In the genomic region with DNA sequence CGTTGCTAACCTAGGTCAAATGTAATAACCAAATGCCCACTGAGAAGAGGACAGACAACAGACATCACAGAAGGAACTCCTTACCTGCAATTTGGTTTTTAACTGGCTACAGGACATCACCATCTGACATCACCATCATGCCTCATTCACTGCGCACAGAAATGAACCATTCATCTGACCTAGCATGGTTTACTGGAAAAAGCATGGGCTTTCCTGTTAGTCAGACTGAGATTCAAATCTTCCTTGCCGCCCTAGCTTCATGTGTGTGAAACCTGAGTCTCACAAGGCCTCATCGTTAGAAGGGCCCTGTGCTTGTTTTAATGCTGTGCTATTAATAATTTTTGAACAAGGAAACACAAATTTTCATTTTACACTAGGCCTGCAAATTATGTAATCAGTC, we compare ENCODE assay signal across 1 cellular context.
TF ChIP-seq lines count a peak whose summit lies in the region.

No MANE protein-coding gene starts in this region.

TF ChIP-seq in IMR-90, 13 proteins besides CTCF, POLR2A, EP300 and RAD21:
- TF ChIP-seq MAZ (IDR thresholded peaks at IDR 0.05; ENCODE audit: borderline replicate concordance, low read depth, low read length) (no peak), CHD1 (IDR thresholded peaks at IDR 0.05; ENCODE audit: low read depth, low read length) (no peak), FOS (IDR thresholded peaks at IDR 0.05; ENCODE audit: low read depth, low read length) (no peak), SMC3 (IDR thresholded peaks at IDR 0.05; ENCODE audit: low read depth, low read length) (no peak), RCOR1 (IDR thresholded peaks at IDR 0.05; ENCODE audit: insufficient replicate concordance, low read length) (no peak), MAFK (IDR thresholded peaks at IDR 0.05; ENCODE audit: low read depth, low read length) (no peak)
- TF ChIP-seq, protein P1, sequence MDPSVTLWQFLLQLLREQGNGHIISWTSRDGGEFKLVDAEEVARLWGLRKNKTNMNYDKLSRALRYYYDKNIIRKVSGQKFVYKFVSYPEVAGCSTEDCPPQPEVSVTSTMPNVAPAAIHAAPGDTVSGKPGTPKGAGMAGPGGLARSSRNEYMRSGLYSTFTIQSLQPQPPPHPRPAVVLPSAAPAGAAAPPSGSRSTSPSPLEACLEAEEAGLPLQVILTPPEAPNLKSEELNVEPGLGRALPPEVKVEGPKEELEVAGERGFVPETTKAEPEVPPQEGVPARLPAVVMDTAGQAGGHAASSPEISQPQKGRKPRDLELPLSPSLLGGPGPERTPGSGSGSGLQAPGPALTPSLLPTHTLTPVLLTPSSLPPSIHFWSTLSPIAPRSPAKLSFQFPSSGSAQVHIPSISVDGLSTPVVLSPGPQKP (IDR thresholded peaks at IDR 0.05; ENCODE audit: borderline replicate concordance, low read depth, low read length) = no peak
- TF ChIP-seq, protein P2, sequence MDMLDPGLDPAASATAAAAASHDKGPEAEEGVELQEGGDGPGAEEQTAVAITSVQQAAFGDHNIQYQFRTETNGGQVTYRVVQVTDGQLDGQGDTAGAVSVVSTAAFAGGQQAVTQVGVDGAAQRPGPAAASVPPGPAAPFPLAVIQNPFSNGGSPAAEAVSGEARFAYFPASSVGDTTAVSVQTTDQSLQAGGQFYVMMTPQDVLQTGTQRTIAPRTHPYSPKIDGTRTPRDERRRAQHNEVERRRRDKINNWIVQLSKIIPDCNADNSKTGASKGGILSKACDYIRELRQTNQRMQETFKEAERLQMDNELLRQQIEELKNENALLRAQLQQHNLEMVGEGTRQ (IDR thresholded peaks at IDR 0.05; ENCODE audit: low read depth, low read length) = no peak
